13 cellular contexts compared by ENCODE assay signal in the genomic region with DNA sequence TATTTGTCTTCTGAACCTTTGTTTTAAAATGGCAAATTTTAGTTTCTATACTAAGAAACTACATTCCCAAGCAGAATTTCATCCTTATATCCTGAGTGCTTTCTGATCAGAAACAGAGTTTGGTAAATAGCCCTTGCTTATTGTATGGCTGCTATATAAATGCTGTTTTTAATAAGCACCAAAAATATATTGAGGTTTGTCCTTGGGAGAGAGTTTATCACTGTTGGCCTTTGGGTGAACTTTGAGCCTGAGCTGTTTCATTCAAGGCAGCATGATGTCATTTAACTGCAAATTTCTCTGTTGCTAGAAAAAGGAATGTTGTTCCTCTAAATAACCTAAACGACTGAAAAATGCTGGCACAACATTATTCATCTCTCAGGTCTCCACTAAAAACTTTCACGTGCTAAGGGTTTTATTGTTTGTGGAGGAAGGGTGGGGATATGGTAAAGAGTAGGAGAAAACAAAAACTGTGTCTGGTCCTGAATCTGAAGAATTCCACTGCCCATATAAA.
DNase-seq lines count a peak whose midpoint lies in the region; ATAC-seq, FAIRE-seq and TF ChIP-seq lines count a peak whose summit lies in the region.
"Had no signal": no experiment of that assay in that cellular context is flagged by ENCODE, and none has a peak within 500 bp of the region (broad histone marks: within the 10 kb centered on the region; RNA-seq: fewer than 3 reads in every experiment).

No MANE protein-coding gene starts in this region.

- H2AFZ ChIP-seq in GM12878 (ENCODE audit: control insufficient read depth, low read depth, low read length) (no peak overlapping the region), PC-9 (no peak overlapping the region)

- POLR2A ChIA-PET in HEK293T (lab: Yijun Ruan, JAX) (no interaction called here), GM12878 (lab: Charles Lee) (no interaction called here), PC-9 (lab: Charles Lee; ENCODE audit: unreplicated experiment) (no interaction called here)

- FAIRE-seq in GM12878 (lab: Jason Lieb, UNC) = no peak
- FAIRE-seq: frontal cortex had no signal

- no peaks in the 10 kb centered on the region for H3K27me3 ChIP-seq in GM12878 (replicated peaks in 1 of 2; ENCODE audit: control insufficient read depth in 2 of 2, insufficient read depth in 2 of 2, low read length in 1 of 2)
- H3K27me3 ChIP-seq in PC-9 (ENCODE audit: insufficient read depth, low read depth) = no peaks in the 10 kb centered on the region

- ATAC-seq in GM12878 (peak; percentile 56), omental fat pad (ENCODE audit: low FRiP score) (no peak)
- ATAC-seq: activated CD4-positive, alpha-beta T cell treated with anti-CD3 and anti-CD28 coated beads for 36 hours; naive thymus-derived CD4-positive, alpha-beta T cell had no signal

- no peaks in the 10 kb centered on the region for H3F3A ChIP-seq in PC-9 (ENCODE audit: insufficient read depth, low read depth)

- H3K27ac ChIP-seq in GM12878 (ENCODE audit: control insufficient read depth, insufficient read depth) (no peak overlapping the region), PC-9 (no peak overlapping the region)

- TF ChIP-seq EP300 in GM12878 (IDR thresholded peaks at IDR 0.05; ENCODE audit: borderline replicate concordance in 1 of 2, control insufficient read depth in 1 of 2, low read depth in 2 of 2, low read length in 2 of 2) = no peak

- TF ChIP-seq POLR2A in GM12878 (IDR thresholded peaks at IDR 0.05; ENCODE audit: low read depth, low read length) (no peak), lower leg skin (IDR thresholded peaks at IDR 0.05) (no peak)

- 40% methylated on average over 2 of the region's 2 CpGs for WGBS in GM12878 (ENCODE audit: insufficient coverage, insufficient replicate concordance, low lambda C conversion rate, missing lambda C conversion rate)
- 28 to 31% methylated on average over 2 of the region's 2 CpGs for WGBS in lower leg skin, 2 donors

- H3K4me2 ChIP-seq in GM12878 (ENCODE audit: control insufficient read depth, insufficient read depth) = no peak overlapping the region
- H3K4me2 ChIP-seq in PC-9 = no peak overlapping the region

- H3K9me3 ChIP-seq in GM12878 (replicated peaks; ENCODE audit: control insufficient read depth, insufficient read depth, low read length) = no peaks in the 10 kb centered on the region
- no peaks in the 10 kb centered on the region for H3K9me3 ChIP-seq in PC-9 (ENCODE audit: insufficient read depth, low read depth)

- RAD21 ChIA-PET in GM12878 (lab: Charles Lee; ENCODE audit: unreplicated experiment) = no interaction called here

- H3K79me2 ChIP-seq in GM12878 (ENCODE audit: control insufficient read depth, insufficient read depth, low read length) (no peaks in the 10 kb centered on the region), PC-9 (ENCODE audit: low read depth) (no peaks in the 10 kb centered on the region)

- H4K20me1 ChIP-seq in GM12878 (ENCODE audit: control insufficient read depth, insufficient read depth) (no peaks in the 10 kb centered on the region), PC-9 (ENCODE audit: insufficient read depth) (no peaks in the 10 kb centered on the region)

- intact Hi-C loops in GM12878 (cut with micrococcal nuclease; ENCODE audit: unreplicated experiment) (no loop called here), PC-9 (cut with micrococcal nuclease; ENCODE audit: unreplicated experiment) (no loop called here), lower leg skin (cut with DNase I; ENCODE audit: low total_unique reads) (no loop called here)

- no peaks in the 10 kb centered on the region for H3K36me3 ChIP-seq in GM12878 (ENCODE audit: control insufficient read depth in 2 of 2, insufficient read depth in 2 of 2, low read length in 1 of 2)
- H3K36me3 ChIP-seq in PC-9 (ENCODE audit: low read depth) = no peaks in the 10 kb centered on the region

- no peaks in the 10 kb centered on the region for H3K9me2 ChIP-seq in PC-9 (ENCODE audit: insufficient read depth)

- TF ChIP-seq CTCF in AG10803 (conservative IDR thresholded peaks at IDR 0.05; ENCODE audit: low read length) (no peak), GM12878 (IDR thresholded peaks at IDR 0.05 in 2 of 3, conservative IDR thresholded peaks at IDR 0.05 in 1 of 3; ENCODE audit: control insufficient read depth in 2 of 3, extremely low read depth in 1 of 3, insufficient read depth in 1 of 3, low read depth in 3 of 3, low read length in 3 of 3) (no peak), omental fat pad (IDR thresholded peaks at IDR 0.05) (no peak), PC-9 (conservative IDR thresholded peaks at IDR 0.05) (no peak), lower leg skin (IDR thresholded peaks at IDR 0.05) (no peak)

- DNase-seq in AG10803 (ENCODE audit: low read depth) (peak; percentile 43), HEK293T (ENCODE audit: extremely low spot score) (peak; percentile 19), GM12878 (ENCODE audit: low read depth, low spot score) (no peak), medulla oblongata (ENCODE audit: extremely low spot score) (peak; percentile 18), omental fat pad (ENCODE audit: low spot score) (no peak), PC-9 (no peak), lower leg skin (ENCODE audit: low spot score in 2 of 2) (no peak)
- DNase-seq in central memory CD4-positive, alpha-beta T cell = no peak
- DNase-seq: activated CD4-positive, alpha-beta T cell treated with anti-CD3 and anti-CD28 coated beads for 36 hours; COR-L47; KG1; naive thymus-derived CD4-positive, alpha-beta T cell had no signal

- BruUV-seq in GM12878 (replicated peaks; lab: Mats Ljungman, UMichigan) = no TSS peak
- BruUV-seq in PC-9 (replicated peaks; lab: Mats Ljungman, UMichigan) = no TSS peak

- SMC1A ChIA-PET in GM12878 (lab: Charles Lee; ENCODE audit: uncharacterized antibody, unreplicated experiment) = interaction anchor here (0.6 to 2.4 kb wide), 4 partner anchors 15 to 79 kb away, joined by 3 to 6 read pairs (median 3); no protein-coding TSS in a partner anchor

- CTCF ChIA-PET in HEK293T (lab: Yijun Ruan, JAX) = interaction anchor here (0.8 kb wide), 1 partner anchor 17 kb away, joined by 3 read pairs; no protein-coding TSS in a partner anchor
- CTCF ChIA-PET in GM12878 (lab: Yijun Ruan, JAX) = interaction anchor here (1.3 kb wide), 2 partner anchors 8 to 38 kb away, joined by 3 to 5 read pairs; no protein-coding TSS in a partner anchor
- CTCF ChIA-PET in PC-9 (lab: Charles Lee) = interaction anchor here (0.6 kb wide), 1 partner anchor 708 kb away, joined by 6 read pairs; no protein-coding TSS in a partner anchor

- in situ Hi-C loops in GM12878 (cut with MboI) = no loop called here

- H3K4me1 ChIP-seq in GM12878 (ENCODE audit: control insufficient read depth, insufficient read depth, low read length) = no peaks in the 10 kb centered on the region
- H3K4me1 ChIP-seq in PC-9 (replicated peaks; ENCODE audit: insufficient read depth) = 0 out of 2 replicates have a peak, but pooled peaks cover 4% of the 10 kb centered on the region

- H3K9ac ChIP-seq in GM12878 (ENCODE audit: control insufficient read depth, insufficient read depth, low read length) = no peak overlapping the region

- no peak overlapping the region for H3K4me3 ChIP-seq in AG10803 (ENCODE audit: low read length)
- no peak overlapping the region for H3K4me3 ChIP-seq in GM12878
- no peak overlapping the region for H3K4me3 ChIP-seq in PC-9
- no peak overlapping the region for H3K4me3 ChIP-seq in lower leg skin (ENCODE audit: low read depth, poor library complexity, severe bottlenecking)

- TF ChIP-seq RAD21 in GM12878 (IDR thresholded peaks at IDR 0.05; ENCODE audit: insufficient read depth, low read depth, low read length) = no peak

TF ChIP-seq in HEK293T, 16 proteins besides CTCF, POLR2A, EP300 and RAD21 (continues in another document):
- TF ChIP-seq CTBP1 (IDR thresholded peaks at IDR 0.05; ENCODE audit: borderline replicate concordance) (no peak), LEF1 (IDR thresholded peaks at IDR 0.05; ENCODE audit: borderline replicate concordance) (no peak), FOXA1 (IDR thresholded peaks at IDR 0.05) (no peak), ARNT (IDR thresholded peaks at IDR 0.05) (no peak), TARDBP (IDR thresholded peaks at IDR 0.05) (no peak), SP1 (IDR thresholded peaks at IDR 0.05) (no peak), ZNF384 (IDR thresholded peaks at IDR 0.05) (no peak), L3MBTL2 (conservative IDR thresholded peaks at IDR 0.05) (no peak), SUZ12 (IDR thresholded peaks at IDR 0.05) (no peak), ELF4 (IDR thresholded peaks at IDR 0.05) (no peak)
- TF ChIP-seq, protein P1, sequence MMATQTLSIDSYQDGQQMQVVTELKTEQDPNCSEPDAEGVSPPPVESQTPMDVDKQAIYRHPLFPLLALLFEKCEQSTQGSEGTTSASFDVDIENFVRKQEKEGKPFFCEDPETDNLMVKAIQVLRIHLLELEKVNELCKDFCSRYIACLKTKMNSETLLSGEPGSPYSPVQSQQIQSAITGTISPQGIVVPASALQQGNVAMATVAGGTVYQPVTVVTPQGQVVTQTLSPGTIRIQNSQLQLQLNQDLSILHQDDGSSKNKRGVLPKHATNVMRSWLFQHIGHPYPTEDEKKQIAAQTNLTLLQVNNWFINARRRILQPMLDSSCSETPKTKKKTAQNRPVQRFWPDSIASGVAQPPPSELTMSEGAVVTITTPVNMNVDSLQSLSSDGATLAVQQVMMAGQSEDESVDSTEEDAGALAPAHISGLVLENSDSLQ (IDR thresholded peaks at IDR 0.05) = no peak

TF ChIP-seq in GM12878, 131 proteins besides CTCF, POLR2A, EP300 and RAD21:
- TF ChIP-seq ATF7 (IDR thresholded peaks at IDR 0.05; ENCODE audit: low read depth) = peak; percentile 87
- TF ChIP-seq JUNB (IDR thresholded peaks at IDR 0.05) = 0 out of 2 replicates have a peak, but pooled peaks have one; percentile 13
- no peak for TF ChIP-seq CBX3 (IDR thresholded peaks at IDR 0.05; ENCODE audit: borderline replicate concordance, low read depth)

Comparison
In these comparisons a context has a peak if more than half of its experiments do, and no peak if none do; other contexts are left out.
1. DNase-seq: peak in AG10803 (single experiment), HEK293T (single experiment) and medulla oblongata (single experiment); none in GM12878 (single experiment), central memory CD4-positive, alpha-beta T cell (single experiment), omental fat pad (single experiment), PC-9 (0 of 2) and lower leg skin (0 of 2).